In the genomic region with DNA sequence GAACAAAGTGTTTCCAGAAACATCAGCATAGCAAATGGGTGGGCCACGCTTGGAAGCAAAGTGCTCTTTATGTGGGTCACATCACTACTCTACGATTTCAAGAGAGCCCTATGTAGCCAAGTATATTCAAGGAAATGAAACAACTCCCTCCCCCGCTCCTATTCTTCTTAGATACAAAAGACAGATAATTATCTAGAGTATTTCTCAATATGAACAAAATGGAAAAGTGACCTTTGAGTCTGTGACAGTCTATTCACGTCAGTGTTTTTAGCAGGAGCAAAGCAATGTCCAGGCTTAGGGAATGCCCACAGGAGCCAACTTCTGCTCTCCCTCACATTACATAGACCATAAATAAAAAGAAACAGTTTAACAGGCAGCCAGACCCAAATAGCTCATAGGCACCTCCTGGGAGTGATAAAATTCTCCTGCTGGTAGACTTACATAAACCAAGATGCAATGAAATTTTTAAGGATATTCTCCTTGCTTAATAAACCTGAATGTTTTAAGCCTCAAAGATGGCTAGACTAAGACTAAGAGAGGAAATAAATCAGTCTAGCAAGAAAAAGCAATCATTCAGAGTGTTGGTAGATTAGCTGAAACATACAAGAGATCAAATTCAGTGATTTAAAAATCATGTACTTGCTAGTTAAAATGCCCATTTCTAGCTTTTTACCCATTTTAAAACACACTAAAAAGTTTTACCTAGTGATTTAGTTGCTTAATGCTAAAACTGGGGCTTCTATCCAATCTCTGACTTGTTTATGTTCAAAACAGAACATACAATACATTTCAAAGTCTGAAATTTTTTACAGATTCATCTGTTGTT, we compare ENCODE assay signal across 2 cellular contexts.
TF ChIP-seq lines count a peak whose summit lies in the region.

No MANE protein-coding gene starts in this region.

TF ChIP-seq in HEK293, 187 proteins besides CTCF, POLR2A, EP300 and RAD21 (continued from another document and continues in another):
- TF ChIP-seq ZBTB8A (tag by site-specific recombination; IDR thresholded peaks at IDR 0.05) (peak; percentile 28; the same call in 1 of the 2 replicates), ZNF596 (tag by site-specific recombination; IDR thresholded peaks at IDR 0.05) (peak; percentile 56; the same call in 1 of the 2 replicates), ZNF529 (tag by site-specific recombination; IDR thresholded peaks at IDR 0.05; ENCODE audit: insufficient replicate concordance) (no peak), ZNF473 (tag by site-specific recombination; IDR thresholded peaks at IDR 0.05) (no peak), ZNF510 (tag by site-specific recombination; IDR thresholded peaks at IDR 0.05; ENCODE audit: insufficient replicate concordance) (peak; percentile 82), GLI2 (tag by site-specific recombination; IDR thresholded peaks at IDR 0.05; ENCODE audit: borderline replicate concordance, low read depth) (0 out of 2 replicates have a peak, but pooled peaks have one; percentile 28), IKZF3 (tag by site-specific recombination; IDR thresholded peaks at IDR 0.05) (peak; percentile 54; the same call in 1 of the 2 replicates), ZSCAN30 (tag by site-specific recombination; IDR thresholded peaks at IDR 0.05) (0 out of 2 replicates have a peak, but pooled peaks have one; percentile 49), ZNF792 (tag by site-specific recombination; IDR thresholded peaks at IDR 0.05) (no peak), ZNF571 (tag by site-specific recombination; IDR thresholded peaks at IDR 0.05) (no peak), ZNF423 (tag by site-specific recombination; IDR thresholded peaks at IDR 0.05) (peak; percentile 83), ZNF629 (tag by site-specific recombination; IDR thresholded peaks at IDR 0.05) (0 out of 2 replicates have a peak, but pooled peaks have one; percentile 11), OSR2 (tag by site-specific recombination; IDR thresholded peaks at IDR 0.05) (peak; percentile 83), ZNF843 (tag by site-specific recombination; IDR thresholded peaks at IDR 0.05) (peak; percentile 58; the same call in 1 of the 2 replicates)
- TF ChIP-seq, protein P1, sequence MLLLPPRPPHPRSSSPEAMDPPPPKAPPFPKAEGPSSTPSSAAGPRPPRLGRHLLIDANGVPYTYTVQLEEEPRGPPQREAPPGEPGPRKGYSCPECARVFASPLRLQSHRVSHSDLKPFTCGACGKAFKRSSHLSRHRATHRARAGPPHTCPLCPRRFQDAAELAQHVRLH (tag by site-specific recombination; IDR thresholded peaks at IDR 0.05): peak; percentile 61; the same call in 1 of the 2 replicates
- TF ChIP-seq, protein P2, sequence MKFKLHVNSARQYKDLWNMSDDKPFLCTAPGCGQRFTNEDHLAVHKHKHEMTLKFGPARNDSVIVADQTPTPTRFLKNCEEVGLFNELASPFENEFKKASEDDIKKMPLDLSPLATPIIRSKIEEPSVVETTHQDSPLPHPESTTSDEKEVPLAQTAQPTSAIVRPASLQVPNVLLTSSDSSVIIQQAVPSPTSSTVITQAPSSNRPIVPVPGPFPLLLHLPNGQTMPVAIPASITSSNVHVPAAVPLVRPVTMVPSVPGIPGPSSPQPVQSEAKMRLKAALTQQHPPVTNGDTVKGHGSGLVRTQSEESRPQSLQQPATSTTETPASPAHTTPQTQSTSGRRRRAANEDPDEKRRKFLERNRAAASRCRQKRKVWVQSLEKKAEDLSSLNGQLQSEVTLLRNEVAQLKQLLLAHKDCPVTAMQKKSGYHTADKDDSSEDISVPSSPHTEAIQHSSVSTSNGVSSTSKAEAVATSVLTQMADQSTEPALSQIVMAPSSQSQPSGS (tag by site-specific recombination; IDR thresholded peaks at IDR 0.05; ENCODE audit: low read depth): 0 out of 2 replicates have a peak, but pooled peaks have one; percentile 8
- TF ChIP-seq, protein P3, sequence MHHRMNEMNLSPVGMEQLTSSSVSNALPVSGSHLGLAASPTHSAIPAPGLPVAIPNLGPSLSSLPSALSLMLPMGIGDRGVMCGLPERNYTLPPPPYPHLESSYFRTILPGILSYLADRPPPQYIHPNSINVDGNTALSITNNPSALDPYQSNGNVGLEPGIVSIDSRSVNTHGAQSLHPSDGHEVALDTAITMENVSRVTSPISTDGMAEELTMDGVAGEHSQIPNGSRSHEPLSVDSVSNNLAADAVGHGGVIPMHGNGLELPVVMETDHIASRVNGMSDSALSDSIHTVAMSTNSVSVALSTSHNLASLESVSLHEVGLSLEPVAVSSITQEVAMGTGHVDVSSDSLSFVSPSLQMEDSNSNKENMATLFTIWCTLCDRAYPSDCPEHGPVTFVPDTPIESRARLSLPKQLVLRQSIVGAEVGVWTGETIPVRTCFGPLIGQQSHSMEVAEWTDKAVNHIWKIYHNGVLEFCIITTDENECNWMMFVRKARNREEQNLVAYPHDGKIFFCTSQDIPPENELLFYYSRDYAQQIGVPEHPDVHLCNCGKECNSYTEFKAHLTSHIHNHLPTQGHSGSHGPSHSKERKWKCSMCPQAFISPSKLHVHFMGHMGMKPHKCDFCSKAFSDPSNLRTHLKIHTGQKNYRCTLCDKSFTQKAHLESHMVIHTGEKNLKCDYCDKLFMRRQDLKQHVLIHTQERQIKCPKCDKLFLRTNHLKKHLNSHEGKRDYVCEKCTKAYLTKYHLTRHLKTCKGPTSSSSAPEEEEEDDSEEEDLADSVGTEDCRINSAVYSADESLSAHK (tag by site-specific recombination; IDR thresholded peaks at IDR 0.05): peak; percentile 85
- TF ChIP-seq, protein P4, sequence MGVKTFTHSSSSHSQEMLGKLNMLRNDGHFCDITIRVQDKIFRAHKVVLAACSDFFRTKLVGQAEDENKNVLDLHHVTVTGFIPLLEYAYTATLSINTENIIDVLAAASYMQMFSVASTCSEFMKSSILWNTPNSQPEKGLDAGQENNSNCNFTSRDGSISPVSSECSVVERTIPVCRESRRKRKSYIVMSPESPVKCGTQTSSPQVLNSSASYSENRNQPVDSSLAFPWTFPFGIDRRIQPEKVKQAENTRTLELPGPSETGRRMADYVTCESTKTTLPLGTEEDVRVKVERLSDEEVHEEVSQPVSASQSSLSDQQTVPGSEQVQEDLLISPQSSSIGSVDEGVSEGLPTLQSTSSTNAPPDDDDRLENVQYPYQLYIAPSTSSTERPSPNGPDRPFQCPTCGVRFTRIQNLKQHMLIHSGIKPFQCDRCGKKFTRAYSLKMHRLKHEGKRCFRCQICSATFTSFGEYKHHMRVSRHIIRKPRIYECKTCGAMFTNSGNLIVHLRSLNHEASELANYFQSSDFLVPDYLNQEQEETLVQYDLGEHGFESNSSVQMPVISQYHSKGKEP (tag by site-specific recombination; IDR thresholded peaks at IDR 0.05): 0 out of 2 replicates have a peak, but pooled peaks have one; percentile 5
- TF ChIP-seq, protein P5, sequence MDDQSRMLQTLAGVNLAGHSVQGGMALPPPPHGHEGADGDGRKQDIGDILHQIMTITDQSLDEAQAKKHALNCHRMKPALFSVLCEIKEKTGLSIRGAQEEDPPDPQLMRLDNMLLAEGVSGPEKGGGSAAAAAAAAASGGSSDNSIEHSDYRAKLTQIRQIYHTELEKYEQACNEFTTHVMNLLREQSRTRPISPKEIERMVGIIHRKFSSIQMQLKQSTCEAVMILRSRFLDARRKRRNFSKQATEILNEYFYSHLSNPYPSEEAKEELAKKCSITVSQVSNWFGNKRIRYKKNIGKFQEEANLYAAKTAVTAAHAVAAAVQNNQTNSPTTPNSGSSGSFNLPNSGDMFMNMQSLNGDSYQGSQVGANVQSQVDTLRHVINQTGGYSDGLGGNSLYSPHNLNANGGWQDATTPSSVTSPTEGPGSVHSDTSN (CRISPR knock-in tag; IDR thresholded peaks at IDR 0.05): no peak

TF ChIP-seq in liver, 16 proteins besides CTCF, POLR2A, EP300 and RAD21 (continued from another document):
- TF ChIP-seq, protein P6, sequence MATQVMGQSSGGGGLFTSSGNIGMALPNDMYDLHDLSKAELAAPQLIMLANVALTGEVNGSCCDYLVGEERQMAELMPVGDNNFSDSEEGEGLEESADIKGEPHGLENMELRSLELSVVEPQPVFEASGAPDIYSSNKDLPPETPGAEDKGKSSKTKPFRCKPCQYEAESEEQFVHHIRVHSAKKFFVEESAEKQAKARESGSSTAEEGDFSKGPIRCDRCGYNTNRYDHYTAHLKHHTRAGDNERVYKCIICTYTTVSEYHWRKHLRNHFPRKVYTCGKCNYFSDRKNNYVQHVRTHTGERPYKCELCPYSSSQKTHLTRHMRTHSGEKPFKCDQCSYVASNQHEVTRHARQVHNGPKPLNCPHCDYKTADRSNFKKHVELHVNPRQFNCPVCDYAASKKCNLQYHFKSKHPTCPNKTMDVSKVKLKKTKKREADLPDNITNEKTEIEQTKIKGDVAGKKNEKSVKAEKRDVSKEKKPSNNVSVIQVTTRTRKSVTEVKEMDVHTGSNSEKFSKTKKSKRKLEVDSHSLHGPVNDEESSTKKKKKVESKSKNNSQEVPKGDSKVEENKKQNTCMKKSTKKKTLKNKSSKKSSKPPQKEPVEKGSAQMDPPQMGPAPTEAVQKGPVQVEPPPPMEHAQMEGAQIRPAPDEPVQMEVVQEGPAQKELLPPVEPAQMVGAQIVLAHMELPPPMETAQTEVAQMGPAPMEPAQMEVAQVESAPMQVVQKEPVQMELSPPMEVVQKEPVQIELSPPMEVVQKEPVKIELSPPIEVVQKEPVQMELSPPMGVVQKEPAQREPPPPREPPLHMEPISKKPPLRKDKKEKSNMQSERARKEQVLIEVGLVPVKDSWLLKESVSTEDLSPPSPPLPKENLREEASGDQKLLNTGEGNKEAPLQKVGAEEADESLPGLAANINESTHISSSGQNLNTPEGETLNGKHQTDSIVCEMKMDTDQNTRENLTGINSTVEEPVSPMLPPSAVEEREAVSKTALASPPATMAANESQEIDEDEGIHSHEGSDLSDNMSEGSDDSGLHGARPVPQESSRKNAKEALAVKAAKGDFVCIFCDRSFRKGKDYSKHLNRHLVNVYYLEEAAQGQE (IDR thresholded peaks at IDR 0.05): peak; percentile 84
- TF ChIP-seq SP1 (IDR thresholded peaks at IDR 0.05) (peak; percentile 87), GABPA (IDR thresholded peaks at IDR 0.05 in 1 of 2, conservative IDR thresholded peaks at IDR 0.05 in 1 of 2) (peak in 1 of 2 donors; percentile 27), RXRA (IDR thresholded peaks at IDR 0.05) (peak; percentile 27 to 72), FOXA1 (IDR thresholded peaks at IDR 0.05) (no peak), YY1 (IDR thresholded peaks at IDR 0.05) (peak; percentile 91), TAF1 (conservative IDR thresholded peaks at IDR 0.05) (no peak), FOXA2 (IDR thresholded peaks at IDR 0.05) (peak; percentile 26), HNF4G (IDR thresholded peaks at IDR 0.05) (peak; percentile 79), EGR1 (IDR thresholded peaks at IDR 0.05; ENCODE audit: low read depth in 2 of 2) (no peak), JUND (IDR thresholded peaks at IDR 0.05) (peak in 1 of 2 donors; percentile 58), HNF4A (conservative IDR thresholded peaks at IDR 0.05) (peak; percentile 88 to 93)
- TF ChIP-seq, protein P7, sequence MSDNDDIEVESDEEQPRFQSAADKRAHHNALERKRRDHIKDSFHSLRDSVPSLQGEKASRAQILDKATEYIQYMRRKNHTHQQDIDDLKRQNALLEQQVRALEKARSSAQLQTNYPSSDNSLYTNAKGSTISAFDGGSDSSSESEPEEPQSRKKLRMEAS (IDR thresholded peaks at IDR 0.05): peak; percentile 41
- TF ChIP-seq, protein P8, sequence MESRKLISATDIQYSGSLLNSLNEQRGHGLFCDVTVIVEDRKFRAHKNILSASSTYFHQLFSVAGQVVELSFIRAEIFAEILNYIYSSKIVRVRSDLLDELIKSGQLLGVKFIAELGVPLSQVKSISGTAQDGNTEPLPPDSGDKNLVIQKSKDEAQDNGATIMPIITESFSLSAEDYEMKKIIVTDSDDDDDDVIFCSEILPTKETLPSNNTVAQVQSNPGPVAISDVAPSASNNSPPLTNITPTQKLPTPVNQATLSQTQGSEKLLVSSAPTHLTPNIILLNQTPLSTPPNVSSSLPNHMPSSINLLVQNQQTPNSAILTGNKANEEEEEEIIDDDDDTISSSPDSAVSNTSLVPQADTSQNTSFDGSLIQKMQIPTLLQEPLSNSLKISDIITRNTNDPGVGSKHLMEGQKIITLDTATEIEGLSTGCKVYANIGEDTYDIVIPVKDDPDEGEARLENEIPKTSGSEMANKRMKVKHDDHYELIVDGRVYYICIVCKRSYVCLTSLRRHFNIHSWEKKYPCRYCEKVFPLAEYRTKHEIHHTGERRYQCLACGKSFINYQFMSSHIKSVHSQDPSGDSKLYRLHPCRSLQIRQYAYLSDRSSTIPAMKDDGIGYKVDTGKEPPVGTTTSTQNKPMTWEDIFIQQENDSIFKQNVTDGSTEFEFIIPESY (IDR thresholded peaks at IDR 0.05): peak; percentile 72
- TF ChIP-seq, protein P9, sequence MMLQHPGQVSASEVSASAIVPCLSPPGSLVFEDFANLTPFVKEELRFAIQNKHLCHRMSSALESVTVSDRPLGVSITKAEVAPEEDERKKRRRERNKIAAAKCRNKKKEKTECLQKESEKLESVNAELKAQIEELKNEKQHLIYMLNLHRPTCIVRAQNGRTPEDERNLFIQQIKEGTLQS (IDR thresholded peaks at IDR 0.05): peak; percentile 15
